In genomic region chr22:17785185-17786184, GRCh38 we compare ENCODE assay signal across 1 cellular context.
TF ChIP-seq lines count a peak whose summit lies in the region.

No MANE protein-coding gene starts in this region.

TF ChIP-seq in liver, 16 proteins besides CTCF, POLR2A, EP300 and RAD21 (continued from another document):
- TF ChIP-seq ATF3 (IDR thresholded peaks at IDR 0.05) (no peak), FOXA2 (IDR thresholded peaks at IDR 0.05) (no peak), GABPA (IDR thresholded peaks at IDR 0.05 in 1 of 2, conservative IDR thresholded peaks at IDR 0.05 in 1 of 2) (no peak), TAF1 (conservative IDR thresholded peaks at IDR 0.05) (no peak)
TF ChIP-seq in liver: peak in this region for 2.
